ENCODE assay signal across 1 cellular context in genomic region chr1:34292472-34292871, GRCh38.
TF ChIP-seq lines count a peak whose summit lies in the region.

No MANE protein-coding gene starts in this region.

TF ChIP-seq in WTC11, 78 proteins besides CTCF, POLR2A, EP300 and RAD21 (continued from another document):
- TF ChIP-seq ZNF532 (CRISPR knock-in tag; IDR thresholded peaks at IDR 0.05; ENCODE audit: borderline replicate concordance) (no peak), CDX4 (CRISPR knock-in tag; IDR thresholded peaks at IDR 0.05; ENCODE audit: borderline replicate concordance) (no peak), GRHL2 (CRISPR knock-in tag; IDR thresholded peaks at IDR 0.05; ENCODE audit: insufficient replicate concordance, severe bottlenecking) (no peak), ZNF317 (CRISPR knock-in tag; IDR thresholded peaks at IDR 0.05; ENCODE audit: borderline replicate concordance, low read depth) (no peak), ZNF121 (CRISPR knock-in tag; IDR thresholded peaks at IDR 0.05) (no peak), CREB1 (CRISPR knock-in tag; IDR thresholded peaks at IDR 0.05) (no peak), MAX (CRISPR knock-in tag; IDR thresholded peaks at IDR 0.05) (no peak), JAZF1 (CRISPR knock-in tag; IDR thresholded peaks at IDR 0.05) (no peak), HMGA2 (CRISPR knock-in tag; IDR thresholded peaks at IDR 0.05) (no peak), SMAD4 (CRISPR knock-in tag; IDR thresholded peaks at IDR 0.05) (no peak), ZNF219 (CRISPR knock-in tag; IDR thresholded peaks at IDR 0.05; ENCODE audit: borderline replicate concordance) (no peak)
